Comparison of ENCODE assay signal across 8 cellular contexts in genomic region chr10:63523015-63523414, GRCh38. TPM values are rescaled to one million over a fixed set of nuclear protein-coding genes. Genes with fewer than 3 reads are reported as not detected.
DNase-seq lines count a peak whose midpoint lies in the region; FAIRE-seq and TF ChIP-seq lines count a peak whose summit lies in the region.
"Had no signal": no experiment of that assay in that cellular context is flagged by ENCODE, and none has a peak within 500 bp of the region (broad histone marks: within the 10 kb centered on the region; RNA-seq: fewer than 3 reads in every experiment).

No MANE protein-coding gene starts in this region.

- H3K36me3 ChIP-seq in skeletal muscle satellite cell (ENCODE audit: insufficient read depth, low read length): no peaks in the 10 kb centered on the region

- H3K4me2 ChIP-seq in skeletal muscle satellite cell (ENCODE audit: low read length): peak overlapping the region; percentile 92

- H3K4me3 ChIP-seq in HFF-Myc (replicated peaks; ENCODE audit: low read depth, low read length): peak overlapping the region; percentile 79; the same call in 1 of the 2 replicates
- H3K4me3 ChIP-seq in fibroblast of the aortic adventitia (ENCODE audit: low read depth, low read length): peak overlapping the region; percentile 31
- peak overlapping the region; percentile 91 for H3K4me3 ChIP-seq in skeletal muscle satellite cell (ENCODE audit: low read length)

- peaks cover 17% of the 10 kb centered on the region for H3K4me1 ChIP-seq in skeletal muscle satellite cell (ENCODE audit: control insufficient read depth, insufficient read depth, low read length)

- TF ChIP-seq CTCF in HFF-Myc (IDR thresholded peaks at IDR 0.05; ENCODE audit: low read depth, low read length, missing control alignments) (no peak), VCaP (conservative IDR thresholded peaks at IDR 0.05) (no peak), fibroblast of the aortic adventitia (IDR thresholded peaks at IDR 0.05; ENCODE audit: insufficient read depth, low read length) (no peak), D721Med (IDR thresholded peaks at IDR 0.05; ENCODE audit: insufficient read depth, missing control alignments) (no peak)

- H3K9me3 ChIP-seq in skeletal muscle satellite cell (replicated peaks; ENCODE audit: low read length): no peaks in the 10 kb centered on the region

- H3K27ac ChIP-seq in VCaP: peak overlapping the region; percentile 99

- DNase-seq in HFF-Myc (ENCODE audit: extremely low read depth, low read depth) (no peak), fibroblast of the aortic adventitia (ENCODE audit: low read depth) (no peak), NCI-H82 treated with DMSO at 0.1 percent for 48 hours (lab: John Stamatoyannopoulos, UW; ENCODE audit: unreplicated experiment) (no peak), D721Med (ENCODE audit: insufficient read length, low spot score) (no peak), T1000 (lab: John Stamatoyannopoulos, UW) (no peak)
- DNase-seq: NCI-H526 treated with DMSO at 0.1 percent for 48 hours had no signal

- H3K27me3 ChIP-seq in skeletal muscle satellite cell (ENCODE audit: control insufficient read depth, insufficient read depth, low read length): no peaks in the 10 kb centered on the region

- H3K9ac ChIP-seq in skeletal muscle satellite cell (ENCODE audit: low read depth, low read length): peak overlapping the region; percentile 98

- no peak for FAIRE-seq in D721Med (lab: Jason Lieb, UNC)

RNA-seq across cellular contexts. Expression of gene REEP3, which starts 1.8 kb away (rescaled TPM):
- total RNA-seq in fibroblast of the aortic adventitia (ENCODE audit: low replicate concordance): 17.7 and 95.1 TPM in 2 replicates
- 43.9 and 50.7 TPM in 2 replicates for total RNA-seq in skeletal muscle satellite cell (2012; rRNA removed)

RNA-seq across cellular contexts. Expression of gene JMJD1C, which starts 57.2 kb away (rescaled TPM):
- total RNA-seq in fibroblast of the aortic adventitia (ENCODE audit: low replicate concordance): 77.2 and 120 TPM in 2 replicates
- total RNA-seq in skeletal muscle satellite cell (2012; rRNA removed): 68.2 and 74.9 TPM in 2 replicates

Comparison
In these comparisons a context has a peak if more than half of its experiments do, and no peak if none do; other contexts are left out.
1. H3K4me3 ChIP-seq: peak in every context shown above with its lines; median percentile 91 in skeletal muscle satellite cell; 79 in HFF-Myc; 31 in fibroblast of the aortic adventitia.